Comparison of ENCODE assay signal across 12 cellular contexts in the genomic region with DNA sequence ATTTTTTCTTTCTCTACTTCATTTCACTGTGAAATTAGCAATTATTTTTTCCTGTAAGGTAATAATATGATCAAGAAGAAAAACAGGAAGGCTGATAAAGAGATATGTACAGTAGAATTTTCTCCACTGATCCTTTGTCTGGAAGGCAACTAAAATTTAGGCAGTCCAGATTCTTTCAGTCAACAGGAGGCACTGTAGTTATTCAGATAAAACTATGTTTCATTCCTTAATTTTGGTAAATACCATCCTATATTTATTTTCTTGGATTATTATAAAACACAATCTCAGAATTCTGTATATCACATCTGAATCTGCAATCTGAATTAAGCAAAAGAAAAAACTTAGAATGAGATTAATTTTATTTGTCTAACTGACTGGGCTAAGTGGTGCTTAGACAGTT.
"Had no signal": no experiment of that assay in that cellular context is flagged by ENCODE, and none has a peak within 500 bp of the region (broad histone marks: within the 10 kb centered on the region; RNA-seq: fewer than 3 reads in every experiment).

No MANE protein-coding gene starts in this region.

- H3K27ac ChIP-seq: colonic mucosa, stomach, thoracic aorta had no signal

- H3K4me1 Mint-ChIP-seq: activated naive CD8-positive, alpha-beta T cell treated with anti-CD3 and anti-CD28 coated beads, Interleukin-2, amount 10 ng/mL, durations not matched to agents 7 days and 5 days; memory B cell had no signal

- H3K9me3 Mint-ChIP-seq: activated CD4-positive, alpha-beta memory T cell treated with anti-CD3 and anti-CD28 coated beads for 36 hours; activated T-cell treated with anti-CD3 and anti-CD28 coated beads, Interleukin-2, amount 50 U/mL, for 4 hours; memory B cell; nephron progenitor cell had no signal

- ATAC-seq: activated T-cell treated with anti-CD3 and anti-CD28 coated beads, Interleukin-2, amount 50 U/mL, for 4 hours had no signal

- H3K4me1 ChIP-seq: colonic mucosa, stomach had no signal

- H3K27ac Mint-ChIP-seq: activated CD4-positive, alpha-beta memory T cell treated with anti-CD3 and anti-CD28 coated beads for 36 hours; activated naive CD8-positive, alpha-beta T cell treated with anti-CD3 and anti-CD28 coated beads, Interleukin-2, amount 10 ng/mL, durations not matched to agents 7 days and 5 days; memory B cell; nephron progenitor cell had no signal

- H3K36me3 ChIP-seq: colonic mucosa, stomach, thoracic aorta had no signal

- H3K4me3 Mint-ChIP-seq: activated CD4-positive, alpha-beta memory T cell treated with anti-CD3 and anti-CD28 coated beads for 36 hours; activated naive CD8-positive, alpha-beta T cell treated with anti-CD3 and anti-CD28 coated beads, Interleukin-2, amount 10 ng/mL, durations not matched to agents 7 days and 5 days; activated T-cell treated with anti-CD3 and anti-CD28 coated beads, Interleukin-2, amount 50 U/mL, for 4 hours; memory B cell; nephron progenitor cell had no signal

- DNase-seq: activated CD4-positive, alpha-beta memory T cell treated with anti-CD3 and anti-CD28 coated beads for 36 hours; activated gamma-delta T cell treated with Interleukin-2 at 50 U/mL for 16 hours; activated naive CD8-positive, alpha-beta T cell treated with anti-CD3 and anti-CD28 coated beads, Interleukin-2, amount 10 ng/mL, durations not matched to agents 7 days and 5 days; activated T-cell treated with anti-CD3 and anti-CD28 coated beads, Interleukin-2, amount 50 U/mL, for 4 hours; aorta; colonic mucosa; effector CD4-positive, alpha-beta T cell; glutamatergic neuron; nephron progenitor cell; stomach had no signal

- H3K9me3 ChIP-seq: colonic mucosa, stomach, thoracic aorta had no signal

- H3K27me3 ChIP-seq: colonic mucosa, stomach had no signal

- H3K4me3 ChIP-seq: colonic mucosa, stomach, thoracic aorta had no signal

- H3K36me3 Mint-ChIP-seq: activated CD4-positive, alpha-beta memory T cell treated with anti-CD3 and anti-CD28 coated beads for 36 hours; activated naive CD8-positive, alpha-beta T cell treated with anti-CD3 and anti-CD28 coated beads, Interleukin-2, amount 10 ng/mL, durations not matched to agents 7 days and 5 days; memory B cell had no signal

- H3K27me3 Mint-ChIP-seq: activated CD4-positive, alpha-beta memory T cell treated with anti-CD3 and anti-CD28 coated beads for 36 hours; activated naive CD8-positive, alpha-beta T cell treated with anti-CD3 and anti-CD28 coated beads, Interleukin-2, amount 10 ng/mL, durations not matched to agents 7 days and 5 days; memory B cell had no signal
